Comparison of ENCODE assay signal across 17 cellular contexts in genomic region chr5:65808818-65809217, GRCh38.
DNase-seq lines count a peak whose midpoint lies in the region; ATAC-seq, FAIRE-seq and TF ChIP-seq lines count a peak whose summit lies in the region.
"Had no signal": no experiment of that assay in that cellular context is flagged by ENCODE, and none has a peak within 500 bp of the region (broad histone marks: within the 10 kb centered on the region; RNA-seq: fewer than 3 reads in every experiment).

No MANE protein-coding gene starts in this region.

- TF ChIP-seq EP300 in K562 (IDR thresholded peaks at IDR 0.05; ENCODE audit: low read length): no peak

- no peak for TF ChIP-seq POLR2A in K562 (conservative IDR thresholded peaks at IDR 0.05)

- H3K36me3 ChIP-seq in K562 (ENCODE audit: control insufficient read depth, insufficient read depth, low read length): peaks cover 38% of the 10 kb centered on the region; the same call in 2 of the 3 replicates

- H3K9ac ChIP-seq in K562 (ENCODE audit: insufficient read depth in 1 of 2, low read depth in 2 of 2, low read length in 2 of 2): no peak overlapping the region

- H3K4me1 ChIP-seq in K562 (replicated peaks in 1 of 2; ENCODE audit: control insufficient read depth in 2 of 2, insufficient read depth in 2 of 2, low read length in 2 of 2): no peaks in the 10 kb centered on the region; a peak in 1 of 5 replicates
- H3K4me1 ChIP-seq: psoas muscle had no signal

- no peak overlapping the region for H3K4me3 ChIP-seq in K562
- no peak overlapping the region for H3K4me3 ChIP-seq in fibroblast of villous mesenchyme (ENCODE audit: low read depth, low read length)
- H3K4me3 ChIP-seq: psoas muscle had no signal

- H3K79me2 ChIP-seq in K562 (ENCODE audit: control insufficient read depth, insufficient read depth, low read length): no peaks in the 10 kb centered on the region

- TF ChIP-seq CTCF in K562 (IDR thresholded peaks at IDR 0.05 in 2 of 3, conservative IDR thresholded peaks at IDR 0.05 in 1 of 3; ENCODE audit: insufficient read depth in 2 of 3, low read depth in 1 of 3, low read length in 3 of 3): no peak
- no peak for TF ChIP-seq CTCF in fibroblast of villous mesenchyme (IDR thresholded peaks at IDR 0.05; ENCODE audit: insufficient read depth, low read depth, low read length)

- intact Hi-C loops in K562 (cut with micrococcal nuclease): no loop called here

- in situ Hi-C loops in K562 (cut with MboI): no loop called here
- in situ Hi-C loops in KBM-7 (cut with MboI; ENCODE audit: low pct_unique_long_range_greater_than_20kb, low sequenced_read_pairs): no loop called here

- 100% methylated on average over 1 of the region's 1 CpG for WGBS in K562 (ENCODE audit: insufficient coverage, low coverage, missing lambda C conversion rate)

- H2AFZ ChIP-seq in K562 (ENCODE audit: low read depth, low read length): no peak overlapping the region

- DNase-seq in DMS 273 (lab: John Stamatoyannopoulos, UW; ENCODE audit: unreplicated experiment): peak; percentile 14
- no peak for DNase-seq in DMS 273 treated with DMSO at 0.1 percent for 48 hours (lab: John Stamatoyannopoulos, UW)
- DNase-seq in K562 (ENCODE audit: extremely low read depth in 1 of 4, low spot score in 3 of 4): no peak
- DNase-seq in fibroblast of villous mesenchyme (ENCODE audit: low read depth): peak; percentile 53
- no peak for DNase-seq in occipital lobe (lab: John Stamatoyannopoulos, UW)
- DNase-seq in stimulated activated CD4-positive, alpha-beta T cell treated with anti-CD3 and anti-CD28 coated beads, Interleukin-12 subunit alpha, Interleukin-12 subunit beta, amount 100 ng/mL, for 4 hours: no peak
- DNase-seq in KBM-7: no peak
- DNase-seq: activated T-cell treated with anti-CD3 and anti-CD28 coated beads, Interleukin-2, amount 50 U/mL, for 48 hours; CD8-positive, alpha-beta memory T cell; effector memory CD8-positive, alpha-beta T cell; left colon; MM.1S; NK-92 treated with Interleukin-12 subunit alpha and Interleukin-12 subunit beta, amount 100 ng/mL, for 24 hours; psoas muscle; SHP77 had no signal

- no peaks in the 10 kb centered on the region for H3K9me1 ChIP-seq in K562 (ENCODE audit: control insufficient read depth, insufficient read depth, low read length)

- FAIRE-seq in K562 (lab: Jason Lieb, UNC): no peak

- H3K27ac ChIP-seq in K562 (ENCODE audit: extremely low read depth, low read depth, low read length) (no peak overlapping the region), temporal lobe (ENCODE audit: low read depth, low read length) (peak overlapping the region; percentile 38)
- H3K27ac ChIP-seq: 22Rv1, psoas muscle had no signal

- no peaks in the 10 kb centered on the region for H3K9me3 ChIP-seq in K562 (replicated peaks; ENCODE audit: control insufficient read depth, insufficient read depth, low read depth, low read length)
- H3K9me3 ChIP-seq: psoas muscle had no signal

- POLR2A ChIA-PET in K562 (lab: Yijun Ruan, JAX): interaction anchor here (0.6 to 1.0 kb wide), 2 partner anchors 10 to 58 kb away, joined by 3 read pairs; no protein-coding TSS in a partner anchor

- ATAC-seq in K562: peak; percentile 63; the same call in 2 of the 3 replicates
- ATAC-seq: effector memory CD8-positive, alpha-beta T cell; left colon; psoas muscle had no signal

- BruUV-seq in K562 (replicated peaks; lab: Mats Ljungman, UMichigan): no TSS peak

- no peak overlapping the region for H3K4me2 ChIP-seq in K562 (ENCODE audit: insufficient read depth, low read length)

- H3K27me3 ChIP-seq in K562 (ENCODE audit: control insufficient read depth in 2 of 2, insufficient read depth in 2 of 2, low read length in 2 of 2): no peaks in the 10 kb centered on the region

- H4K20me1 ChIP-seq in K562 (replicated peaks; ENCODE audit: control insufficient read depth, insufficient read depth, low read length): no peaks in the 10 kb centered on the region

- CTCF ChIA-PET in K562 (lab: Yijun Ruan, JAX; ENCODE audit: low intra/inter-chr PET ratio): no interaction called here

- no peak for TF ChIP-seq RAD21 in K562 (CRISPR knock-in tag; conservative IDR thresholded peaks at IDR 0.05 in 1 of 2, IDR thresholded peaks at IDR 0.05 in 1 of 2)

TF ChIP-seq in K562, 482 proteins besides CTCF, POLR2A, EP300 and RAD21:
- no peak for TF ChIP-seq ZNF511 (CRISPR knock-in tag; IDR thresholded peaks at IDR 0.05)
- TF ChIP-seq ZMIZ1 (IDR thresholded peaks at IDR 0.05; ENCODE audit: low read depth in 2 of 2, low read length in 2 of 2): peak in 1 of 2 experiments; percentile 83; a peak in 2 of 4 replicates
- TF ChIP-seq ZBTB17 (CRISPR knock-in tag; IDR thresholded peaks at IDR 0.05): peak; percentile 94
- TF ChIP-seq CREBBP (IDR thresholded peaks at IDR 0.05; ENCODE audit: low read depth, low read length): no peak
- peak in 1 of 2 experiments; percentile 99; a peak in 2 of 4 replicates for TF ChIP-seq MLLT1 (IDR thresholded peaks at IDR 0.05)
- no peak for TF ChIP-seq TARDBP (IDR thresholded peaks at IDR 0.05)
- TF ChIP-seq MAFG (tag; conservative IDR thresholded peaks at IDR 0.05): no peak
- no peak for TF ChIP-seq RB1 (IDR thresholded peaks at IDR 0.05; ENCODE audit: low read depth)
- TF ChIP-seq ELF4 (CRISPR knock-in tag; IDR thresholded peaks at IDR 0.05): no peak
- no peak for TF ChIP-seq E2F1 (CRISPR knock-in tag; IDR thresholded peaks at IDR 0.05)

Comparison
In these comparisons a context has a peak if more than half of its experiments do, and no peak if none do; other contexts are left out.
1. DNase-seq: peak in DMS 273 (single experiment) and fibroblast of villous mesenchyme (single experiment); none in DMS 273 treated with DMSO at 0.1 percent for 48 hours (single experiment), K562 (0 of 4), occipital lobe (single experiment), stimulated activated CD4-positive, alpha-beta T cell treated with anti-CD3 and anti-CD28 coated beads, Interleukin-12 subunit alpha, Interleukin-12 subunit beta, amount 100 ng/mL, for 4 hours (single experiment) and KBM-7 (single experiment).